ENCODE assay signal across 8 cellular contexts in genomic region chr13:102598061-102598460, GRCh38. TPM values are rescaled to one million over a fixed set of nuclear protein-coding genes. Genes with fewer than 3 reads are reported as not detected.
DNase-seq lines count a peak whose midpoint lies in the region; FAIRE-seq and TF ChIP-seq lines count a peak whose summit lies in the region.

No MANE protein-coding gene starts in this region.

- WGBS in mesodermal cell (ENCODE audit: insufficient coverage in 2 of 2), 2 experiments, result 0 to 8% methylated on average over 2 of the region's 6 CpGs

- H3K79me2 ChIP-seq in ACC112 (ENCODE audit: control insufficient read depth, insufficient read depth, low read length, unreplicated experiment), result peaks cover 72% of the 10 kb centered on the region

- H3K27me3 ChIP-seq in ACC112 (ENCODE audit: insufficient read depth, low read length), result no peaks in the 10 kb centered on the region

- FAIRE-seq in HTR-8/SVneo (lab: Jason Lieb, UNC), result no peak

- H3K4me3 Mint-ChIP-seq in brain, result peak overlapping the region; percentile 91 to 98 (median 94)

- peaks cover 21% of the 10 kb centered on the region for H3K4me1 ChIP-seq in ACC112 (ENCODE audit: control insufficient read depth, insufficient read depth, low read length, unreplicated experiment)
- H3K4me1 ChIP-seq in HEK293 (ENCODE audit: control insufficient read depth, insufficient read depth, low read length), result no peaks in the 10 kb centered on the region; the same call in 1 of the 2 replicates
- H3K4me1 ChIP-seq in mesodermal cell (ENCODE audit: control insufficient read depth, insufficient read depth, low read length, poor library complexity, severe bottlenecking), result peaks cover 5% of the 10 kb centered on the region

- H3K27ac ChIP-seq in ACC112 (ENCODE audit: low read depth, low read length), result no peak overlapping the region
- no peak overlapping the region for H3K27ac ChIP-seq in HEK293 (ENCODE audit: extremely low read depth, low read depth, low read length)
- H3K27ac ChIP-seq in mesodermal cell (ENCODE audit: low read depth, low read length, severe bottlenecking), result no peak overlapping the region

- TF ChIP-seq CTCF in HEK293 (tag by site-specific recombination; IDR thresholded peaks at IDR 0.05), result no peak
- no peak for TF ChIP-seq CTCF in brain (conservative IDR thresholded peaks at IDR 0.05)

- peaks cover 67% of the 10 kb centered on the region for H3K4me1 Mint-ChIP-seq in brain

- H3K36me3 ChIP-seq in ACC112 (ENCODE audit: insufficient read depth, low read length) (no peaks in the 10 kb centered on the region), HEK293 (ENCODE audit: control insufficient read depth in 2 of 2, insufficient read depth in 1 of 2, low read length in 2 of 2) (peaks cover 0 to 2% of the 10 kb centered on the region in 2 experiments; a peak in 1 of 3 replicates), mesodermal cell (ENCODE audit: control insufficient read depth, insufficient read depth, low read length) (peaks cover 9% of the 10 kb centered on the region)

- CTCF ChIA-PET in HEK293 (lab: Yijun Ruan, JAX), result interaction anchor here (0.6 kb wide), 1 partner anchor 9 kb away, joined by 3 read pairs; no protein-coding TSS in a partner anchor

- H3K9me3 Mint-ChIP-seq in brain, result no peaks in the 10 kb centered on the region

- H2AFZ ChIP-seq in ACC112 (ENCODE audit: low read length, unreplicated experiment), result no peak overlapping the region

- H3K4me3 ChIP-seq in ACC112 (ENCODE audit: low read depth, low read length) (peak overlapping the region; percentile 93), HEK293 (ENCODE audit: low read depth, low read length) (peak overlapping the region; percentile 94), mesodermal cell (ENCODE audit: extremely low read depth, insufficient read depth, low read length, poor library complexity, severe bottlenecking) (peak overlapping the region; percentile 95)

- POLR2A ChIA-PET in HEK293 (lab: Yijun Ruan, JAX), result interaction anchor here (2.6 kb wide), 1 partner anchor 248 kb away, joined by 33 read pairs; the partner anchor contains the start of gene ERCC5

- H3K9me3 ChIP-seq in HEK293 (ENCODE audit: control insufficient read depth, insufficient read depth, low read depth, low read length), result no peaks in the 10 kb centered on the region
- H3K9me3 ChIP-seq in mesodermal cell (ENCODE audit: control insufficient read depth, low read length), result no peaks in the 10 kb centered on the region

- peaks cover 16% of the 10 kb centered on the region for H3K27me3 Mint-ChIP-seq in brain

- no peak for DNase-seq in activated gamma-delta T cell (lab: John Stamatoyannopoulos, UW)
- DNase-seq in DMS79 treated with DMSO at 0.1 percent for 48 hours (lab: John Stamatoyannopoulos, UW), result no peak
- DNase-seq in COLO668 (lab: John Stamatoyannopoulos, UW; ENCODE audit: unreplicated experiment), result no peak
- no peak for DNase-seq in HTR-8/SVneo (ENCODE audit: insufficient read length, low spot score)

- H3K36me3 Mint-ChIP-seq in brain, result peaks cover 9% of the 10 kb centered on the region

- H3K27ac Mint-ChIP-seq in brain, result peak overlapping the region; percentile 75 to 94 (median 93)

TF ChIP-seq in HEK293, 187 proteins besides CTCF, POLR2A, EP300 and RAD21 (continues in another document):
- no peak for TF ChIP-seq ZNF521 (tag by site-specific recombination; IDR thresholded peaks at IDR 0.05)
- TF ChIP-seq ZNF23 (tag by site-specific recombination; IDR thresholded peaks at IDR 0.05; ENCODE audit: borderline replicate concordance), result no peak
- no peak for TF ChIP-seq ZBTB48 (tag by site-specific recombination; IDR thresholded peaks at IDR 0.05)
- no peak for TF ChIP-seq HOXD13 (CRISPR knock-in tag; IDR thresholded peaks at IDR 0.05; ENCODE audit: borderline replicate concordance)
- no peak for TF ChIP-seq ELK4 (IDR thresholded peaks at IDR 0.05; ENCODE audit: borderline replicate concordance, low read depth, low read length)
- TF ChIP-seq ZNF707 (tag by site-specific recombination; IDR thresholded peaks at IDR 0.05), result no peak
- no peak for TF ChIP-seq ZNF510 (tag by site-specific recombination; IDR thresholded peaks at IDR 0.05; ENCODE audit: insufficient replicate concordance)
- 0 out of 2 replicates have a peak, but pooled peaks have one; percentile 10 for TF ChIP-seq IKZF3 (tag by site-specific recombination; IDR thresholded peaks at IDR 0.05)
- no peak for TF ChIP-seq REPIN1 (tag by site-specific recombination; IDR thresholded peaks at IDR 0.05; ENCODE audit: low read depth)
- TF ChIP-seq MYNN (tag by site-specific recombination; IDR thresholded peaks at IDR 0.05; ENCODE audit: borderline replicate concordance), result no peak
- peak; percentile 60 for TF ChIP-seq ZBTB17 (tag by site-specific recombination; IDR thresholded peaks at IDR 0.05)
- TF ChIP-seq BCL11A (tag by site-specific recombination; IDR thresholded peaks at IDR 0.05; ENCODE audit: low read depth), result no peak
- no peak for TF ChIP-seq ZNF623 (tag by site-specific recombination; IDR thresholded peaks at IDR 0.05)
- TF ChIP-seq REST (tag by site-specific recombination; IDR thresholded peaks at IDR 0.05), result 0 out of 2 replicates have a peak, but pooled peaks have one; percentile 51

RNA-seq across cellular contexts. Expression of gene TPP2, which starts 1.3 kb away (rescaled TPM):
- 16.6 TPM for polyA plus RNA-seq in brain (ENCODE audit: insufficient read depth, low read depth, low replicate concordance)
- 46.4 TPM for polyA plus RNA-seq in mesodermal cell (2013, experiment 1 of 2)
- 52.8 TPM for polyA plus RNA-seq in mesodermal cell (2013, experiment 2 of 2)
